21 cellular contexts compared by ENCODE assay signal in the genomic region with DNA sequence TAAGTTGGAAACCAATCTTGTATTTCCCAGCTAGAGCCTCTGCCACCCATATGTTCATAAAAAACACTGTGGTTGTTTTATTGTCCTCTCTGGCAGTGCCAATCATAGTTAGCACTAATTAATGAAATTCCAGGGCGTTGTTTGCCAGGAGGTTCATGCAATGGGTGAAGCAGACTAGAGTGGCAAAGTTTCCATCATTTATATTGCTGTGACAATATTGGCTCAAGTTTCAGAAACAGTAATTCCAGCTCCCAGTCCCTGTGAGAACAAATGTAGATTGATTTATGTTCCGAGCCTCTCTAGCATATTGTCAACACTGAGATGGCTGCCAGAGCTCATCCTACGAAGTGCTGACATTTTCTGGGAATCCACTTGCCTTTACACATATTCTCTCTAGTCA.
A peak's percentile ranks its signal among the peaks of the same experiment; 100 is the strongest.
DNase-seq lines count a peak whose midpoint lies in the region; FAIRE-seq and TF ChIP-seq lines count a peak whose summit lies in the region.
"Had no signal": no experiment of that assay in that cellular context is flagged by ENCODE, and none has a peak within 500 bp of the region (broad histone marks: within the 10 kb centered on the region; RNA-seq: fewer than 3 reads in every experiment).

No MANE protein-coding gene starts in this region.

- H3K4me1 ChIP-seq in OCI-LY7 (ENCODE audit: insufficient read depth, low read length, poor library complexity, severe bottlenecking), result no peaks in the 10 kb centered on the region
- H3K4me1 ChIP-seq in SJCRH30, result no peaks in the 10 kb centered on the region
- H3K4me1 ChIP-seq: BLaER1, HAP-1 had no signal

- H3K27ac ChIP-seq in OCI-LY7 (ENCODE audit: low read depth, low read length, poor library complexity, severe bottlenecking) (no peak overlapping the region), SJCRH30 (no peak overlapping the region)
- H3K27ac ChIP-seq: 22Rv1, BLaER1 had no signal

- no peak overlapping the region for H2AFZ ChIP-seq in OCI-LY7 (ENCODE audit: low read length)

- no peaks in the 10 kb centered on the region; the same call in 1 of the 2 replicates for H3K27me3 ChIP-seq in SJCRH30
- H3K27me3 ChIP-seq: BLaER1 had no signal

- POLR2A ChIA-PET in OCI-LY7 (lab: Charles Lee), result no interaction called here

- H3K36me3 ChIP-seq in OCI-LY7 (ENCODE audit: insufficient read depth, low read length) (no peaks in the 10 kb centered on the region), SJCRH30 (no peaks in the 10 kb centered on the region)
- H3K36me3 ChIP-seq: BLaER1, HAP-1 had no signal

- no peak overlapping the region for H3K4me3 ChIP-seq in OCI-LY7 (ENCODE audit: low read depth, low read length, poor library complexity, severe bottlenecking)
- no peak overlapping the region for H3K4me3 ChIP-seq in SJCRH30
- H3K4me3 ChIP-seq: BLaER1, HAP-1 had no signal

- H3K9me2 ChIP-seq in OCI-LY7 (ENCODE audit: insufficient read depth, low read length), result no peaks in the 10 kb centered on the region

- no TSS peak for BruUV-seq in OCI-LY7 (replicated peaks; lab: Mats Ljungman, UMichigan)

- H4K20me1 ChIP-seq in OCI-LY7 (ENCODE audit: insufficient read depth, low read length), result no peaks in the 10 kb centered on the region
- H4K20me1 ChIP-seq: BLaER1 had no signal

- no peaks in the 10 kb centered on the region for H3K79me2 ChIP-seq in OCI-LY7 (ENCODE audit: insufficient read depth, low read depth, low read length)

- TF ChIP-seq POLR2A in GM12892 (IDR thresholded peaks at IDR 0.05; ENCODE audit: low read depth, low read length), result no peak

- CTCF ChIA-PET in OCI-LY7 (lab: Charles Lee; ENCODE audit: unreplicated experiment), result no interaction called here

- H3K4me2 ChIP-seq in OCI-LY7 (ENCODE audit: low read length), result no peak overlapping the region
- H3K4me2 ChIP-seq: BLaER1 had no signal

- no peak for TF ChIP-seq CTCF in OCI-LY7 (conservative IDR thresholded peaks at IDR 0.05; ENCODE audit: low read length)

- intact Hi-C loops in OCI-LY7 (cut with micrococcal nuclease; ENCODE audit: unreplicated experiment), result no loop called here

- no peaks in the 10 kb centered on the region for H3K9me3 ChIP-seq in OCI-LY7 (ENCODE audit: low read length)
- H3K9me3 ChIP-seq in SJCRH30 (replicated peaks), result no peaks in the 10 kb centered on the region
- H3K9me3 ChIP-seq: BLaER1, HAP-1 had no signal

- no peak for FAIRE-seq in GM12892 (lab: Jason Lieb, UNC)
- FAIRE-seq: GM18507, RCC 7860 had no signal

- peak; percentile 9 for DNase-seq in DMS 273 (lab: John Stamatoyannopoulos, UW; ENCODE audit: unreplicated experiment)
- DNase-seq in DMS 273 treated with DMSO at 0.1 percent for 48 hours (lab: John Stamatoyannopoulos, UW), result no peak
- peak; percentile 66 for DNase-seq in NCI-H2029 (lab: John Stamatoyannopoulos, UW)
- DNase-seq in NCI-H774 (lab: John Stamatoyannopoulos, UW), result peak; percentile 71
- peak; percentile 2 for DNase-seq in occipital lobe (lab: John Stamatoyannopoulos, UW)
- no peak for DNase-seq in OCI-LY7 (ENCODE audit: low spot score)
- DNase-seq in SJCRH30, result no peak
- DNase-seq in GM12892 (ENCODE audit: insufficient read length), result no peak
- DNase-seq: CD8-positive, alpha-beta memory T cell; DMS53; Karpas-422; MM.1S; NCI-H146; NCI-H748 treated with DMSO at 0.1 percent for 48 hours; SIG-M5; T-helper 2 cell had no signal

Comparison
In these comparisons a context has a peak if more than half of its experiments do, and no peak if none do; other contexts are left out.
1. DNase-seq: peak in DMS 273 (single experiment), NCI-H2029 (single experiment), NCI-H774 (single experiment) and occipital lobe (single experiment); none in DMS 273 treated with DMSO at 0.1 percent for 48 hours (single experiment), OCI-LY7 (single experiment), SJCRH30 (0 of 2) and GM12892 (single experiment).